In the genomic region with DNA sequence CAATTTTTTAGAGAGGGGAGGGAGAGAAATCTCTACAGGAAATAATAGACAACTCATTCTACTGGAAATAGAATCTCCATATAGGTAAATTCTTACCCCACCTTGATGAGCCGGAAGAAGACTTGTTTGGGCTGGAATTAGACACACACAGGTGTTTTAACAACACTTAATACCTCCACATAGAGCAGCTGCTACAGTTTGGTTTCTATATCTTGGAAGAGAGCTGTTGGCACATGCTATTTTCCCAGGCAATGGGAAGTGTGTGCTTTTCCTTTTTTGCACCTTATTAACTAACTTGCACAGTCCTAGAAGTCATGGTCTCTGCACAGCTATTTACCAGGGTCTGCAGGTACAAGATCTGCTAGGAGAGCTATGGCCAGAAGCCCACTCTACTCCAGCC, we compare ENCODE assay signal across 23 cellular contexts.
"Had no signal": no experiment of that assay in that cellular context is flagged by ENCODE, and none has a peak within 500 bp of the region (broad histone marks: within the 10 kb centered on the region; RNA-seq: fewer than 3 reads in every experiment).

No MANE protein-coding gene starts in this region.

- H3K4me1 ChIP-seq: esophagus squamous epithelium, gastroesophageal sphincter, heart left ventricle, left lung, lower lobe of right lung had no signal

- ATAC-seq: gastroesophageal sphincter; heart left ventricle; left colon; left lung; left ventricle myocardium superior; mucosa of descending colon; naive thymus-derived CD8-positive, alpha-beta T cell had no signal

- H3K27ac ChIP-seq: coronary artery, esophagus squamous epithelium, gastroesophageal sphincter, heart left ventricle, hepatocyte, left lung, lower lobe of right lung had no signal

- H2AFZ ChIP-seq: hepatocyte had no signal

- H3K4me3 ChIP-seq: coronary artery, dorsolateral prefrontal cortex, esophagus squamous epithelium, gastroesophageal sphincter, heart left ventricle, hepatocyte, left lung, lower lobe of right lung, mucosa of descending colon had no signal

- DNase-seq: dermis blood vessel endothelial cell; dorsolateral prefrontal cortex; effector CD4-positive, alpha-beta T cell; effector memory CD4-positive, alpha-beta T cell; esophagus squamous epithelium; foreskin fibroblast; heart left ventricle; hypothalamus; immature natural killer cell; islet precursor cell; kidney; kidney glomerular epithelial cell; left colon; left lung; left ventricle myocardium superior; lower lobe of right lung; mesenchymal stem cell; mucosa of descending colon; naive B cell; naive thymus-derived CD8-positive, alpha-beta T cell had no signal

- H3K9me3 ChIP-seq: esophagus squamous epithelium, gastroesophageal sphincter, heart left ventricle, left lung, lower lobe of right lung, mucosa of descending colon had no signal

- H3K36me3 ChIP-seq: esophagus squamous epithelium, heart left ventricle, left lung, lower lobe of right lung had no signal

- H3K79me2 ChIP-seq: hepatocyte had no signal

- H3K4me2 ChIP-seq: hepatocyte had no signal

- H3K27me3 ChIP-seq: dorsolateral prefrontal cortex, esophagus squamous epithelium, gastroesophageal sphincter, heart left ventricle, hepatocyte had no signal
